Comparison of ENCODE assay signal across 8 cellular contexts in genomic region chr1:206557636-206558473, GRCh38. TPM values are rescaled to one million over a fixed set of nuclear protein-coding genes. Genes with fewer than 3 reads are reported as not detected.
A peak's percentile ranks its signal among the peaks of the same experiment; 100 is the strongest.
DNase-seq lines count a peak whose midpoint lies in the region; ATAC-seq and TF ChIP-seq lines count a peak whose summit lies in the region.

No MANE protein-coding gene starts in this region.

- H3K4me3 Mint-ChIP-seq in activated T-helper 1 cell treated with anti-CD3 and anti-CD28 coated beads, Interleukin-12 subunit alpha, Interleukin-12 subunit beta, Interleukin-2, Interleukin-4 antibody, amounts not matched to agents 30 ng/mL and 10 ng/mL and 1 ng/mL, durations not matched to agents 14 hours and 24 hours and 36 hours = peak overlapping the region; percentile 98

- H3K4me1 Mint-ChIP-seq in activated T-helper 1 cell treated with anti-CD3 and anti-CD28 coated beads, Interleukin-12 subunit alpha, Interleukin-12 subunit beta, Interleukin-2, Interleukin-4 antibody, amounts not matched to agents 30 ng/mL and 10 ng/mL and 1 ng/mL, durations not matched to agents 14 hours and 24 hours and 36 hours (ENCODE audit: low read depth) = peaks cover 74% of the 10 kb centered on the region

- POLR2A ChIA-PET in RWPE1 (lab: Yijun Ruan, JAX; ENCODE audit: low non-redundant PET) = no interaction called here

- TF ChIP-seq CTCF in RWPE1 (conservative IDR thresholded peaks at IDR 0.05; ENCODE audit: low read depth) = no peak

- peak overlapping the region; percentile 85 for H3K4me3 ChIP-seq in Karpas-422 (ENCODE audit: low read length)
- peak overlapping the region; percentile 44 for H3K4me3 ChIP-seq in iPS-11a (ENCODE audit: low read depth, low read length)

- intact Hi-C loops in activated T-helper 1 cell treated with anti-CD3 and anti-CD28 coated beads, Interleukin-12 subunit alpha, Interleukin-12 subunit beta, Interleukin-2, Interleukin-4 antibody, amounts not matched to agents 30 ng/mL and 10 ng/mL and 1 ng/mL, durations not matched to agents 14 hours and 24 hours and 36 hours (cut with micrococcal nuclease) = loop anchor here (2.0 to 10.0 kb wide), 5 partner anchors 34 to 1273 kb away; partner anchors contain the start of genes MAPKAPK2 and RASSF5

- H3K27me3 Mint-ChIP-seq in activated T-helper 1 cell treated with anti-CD3 and anti-CD28 coated beads, Interleukin-12 subunit alpha, Interleukin-12 subunit beta, Interleukin-2, Interleukin-4 antibody, amounts not matched to agents 30 ng/mL and 10 ng/mL and 1 ng/mL, durations not matched to agents 14 hours and 24 hours and 36 hours (ENCODE audit: insufficient read depth) = peaks cover under 1% of the 10 kb centered on the region

- H3K79me2 ChIP-seq in Karpas-422 (ENCODE audit: low read length) = peaks cover 43% of the 10 kb centered on the region

- CTCF ChIA-PET in RWPE1 (lab: Yijun Ruan, JAX) = interaction anchor here (1.6 to 4.4 kb wide), 2 partner anchors 14 to 26 kb away, joined by 4 to 51 read pairs; no protein-coding TSS in a partner anchor

- H4K20me1 ChIP-seq in Karpas-422 (ENCODE audit: insufficient read depth, low read depth, low read length) = no peaks in the 10 kb centered on the region

- peak overlapping the region; percentile 86 for H3K4me2 ChIP-seq in Karpas-422 (ENCODE audit: low read depth, low read length, poor library complexity, severe bottlenecking)

- peak overlapping the region; percentile 55; the same call in 1 of the 2 replicates for H2AFZ ChIP-seq in Karpas-422 (ENCODE audit: low read length)

- H3K9ac ChIP-seq in Karpas-422 (ENCODE audit: low read length) = peak overlapping the region; percentile 89

- H3K36me3 ChIP-seq in Karpas-422 (ENCODE audit: insufficient read depth, low read length) = peaks cover 12% of the 10 kb centered on the region; the same call in 1 of the 2 replicates

- no peaks in the 10 kb centered on the region for H3K9me3 Mint-ChIP-seq in activated T-helper 1 cell treated with anti-CD3 and anti-CD28 coated beads, Interleukin-12 subunit alpha, Interleukin-12 subunit beta, Interleukin-2, Interleukin-4 antibody, amounts not matched to agents 30 ng/mL and 10 ng/mL and 1 ng/mL, durations not matched to agents 14 hours and 24 hours and 36 hours

- peak; percentile 72 for DNase-seq in DMS53 (lab: John Stamatoyannopoulos, UW)
- peak; percentile 71 for DNase-seq in Karpas-422
- DNase-seq in activated T-helper 1 cell treated with anti-CD3 and anti-CD28 coated beads, Interleukin-12 subunit alpha, Interleukin-12 subunit beta, Interleukin-2, Interleukin-4 antibody, amounts not matched to agents 30 ng/mL and 10 ng/mL and 1 ng/mL, durations not matched to agents 14 hours and 24 hours and 36 hours (ENCODE audit: low spot score) = no peak
- peak; percentile 51 for DNase-seq in stimulated activated CD8-positive, alpha-beta memory T cell treated with anti-CD3 and anti-CD28 coated beads, Interleukin-4, amount 100 ng/mL, for 48 hours
- no peak for DNase-seq in NCI-H2107 (lab: John Stamatoyannopoulos, UW)
- no peak for DNase-seq in RWPE1 (ENCODE audit: low spot score)

- H3K27me3 ChIP-seq in Karpas-422 (ENCODE audit: low read length) = no peaks in the 10 kb centered on the region

- peak overlapping the region; percentile 91 for H3K27ac Mint-ChIP-seq in activated T-helper 1 cell treated with anti-CD3 and anti-CD28 coated beads, Interleukin-12 subunit alpha, Interleukin-12 subunit beta, Interleukin-2, Interleukin-4 antibody, amounts not matched to agents 30 ng/mL and 10 ng/mL and 1 ng/mL, durations not matched to agents 14 hours and 24 hours and 36 hours

- peaks cover 47% of the 10 kb centered on the region for H3K36me3 Mint-ChIP-seq in activated T-helper 1 cell treated with anti-CD3 and anti-CD28 coated beads, Interleukin-12 subunit alpha, Interleukin-12 subunit beta, Interleukin-2, Interleukin-4 antibody, amounts not matched to agents 30 ng/mL and 10 ng/mL and 1 ng/mL, durations not matched to agents 14 hours and 24 hours and 36 hours (ENCODE audit: low read depth)

- ATAC-seq in GM21723 (IDR thresholded peaks at IDR 0.05; ENCODE audit: unreplicated experiment) = no peak

- H3K4me1 ChIP-seq in Karpas-422 (ENCODE audit: low read length) = peaks cover 43% of the 10 kb centered on the region

- H3K9me2 ChIP-seq in Karpas-422 (replicated peaks; ENCODE audit: insufficient read depth, low read length) = no peaks in the 10 kb centered on the region

- peak overlapping the region; percentile 74 for H3K27ac ChIP-seq in Karpas-422 (ENCODE audit: low read length)
- H3K27ac ChIP-seq in RWPE1 = no peak overlapping the region

- H3K9me3 ChIP-seq in Karpas-422 (ENCODE audit: low read length) = no peaks in the 10 kb centered on the region

RNA-seq across cellular contexts. Expression of gene RASSF5, which starts 50.5 kb away (rescaled TPM):
- 27.2 and 29.5 TPM in 2 replicates for total RNA-seq in Karpas-422 (2014; rRNA removed; shearing (Covaris generic); ENCODE audit: low replicate concordance)
- total RNA-seq in activated T-helper 1 cell treated with anti-CD3 and anti-CD28 coated beads, Interleukin-12 subunit alpha, Interleukin-12 subunit beta, Interleukin-2, Interleukin-4 antibody, amounts not matched to agents 30 ng/mL and 10 ng/mL and 1 ng/mL, durations not matched to agents 14 hours and 24 hours and 36 hours = 220 and 221 TPM in 2 replicates

RNA-seq across cellular contexts. Expression of gene EIF2D, which starts 54.4 kb away (rescaled TPM):
- 51.8 and 106 TPM in 2 replicates for total RNA-seq in Karpas-422 (2014; rRNA removed; shearing (Covaris generic); ENCODE audit: low replicate concordance)
- 89.1 and 101 TPM in 2 replicates for total RNA-seq in activated T-helper 1 cell treated with anti-CD3 and anti-CD28 coated beads, Interleukin-12 subunit alpha, Interleukin-12 subunit beta, Interleukin-2, Interleukin-4 antibody, amounts not matched to agents 30 ng/mL and 10 ng/mL and 1 ng/mL, durations not matched to agents 14 hours and 24 hours and 36 hours

Comparison
In these comparisons a context has a peak if more than half of its experiments do, and no peak if none do; other contexts are left out.
1. DNase-seq: peak in DMS53 (single experiment), Karpas-422 (single experiment) and stimulated activated CD8-positive, alpha-beta memory T cell treated with anti-CD3 and anti-CD28 coated beads, Interleukin-4, amount 100 ng/mL, for 48 hours (single experiment); none in activated T-helper 1 cell treated with anti-CD3 and anti-CD28 coated beads, Interleukin-12 subunit alpha, Interleukin-12 subunit beta, Interleukin-2, Interleukin-4 antibody, amounts not matched to agents 30 ng/mL and 10 ng/mL and 1 ng/mL, durations not matched to agents 14 hours and 24 hours and 36 hours (single experiment), NCI-H2107 (single experiment) and RWPE1 (single experiment).